In the genomic region with DNA sequence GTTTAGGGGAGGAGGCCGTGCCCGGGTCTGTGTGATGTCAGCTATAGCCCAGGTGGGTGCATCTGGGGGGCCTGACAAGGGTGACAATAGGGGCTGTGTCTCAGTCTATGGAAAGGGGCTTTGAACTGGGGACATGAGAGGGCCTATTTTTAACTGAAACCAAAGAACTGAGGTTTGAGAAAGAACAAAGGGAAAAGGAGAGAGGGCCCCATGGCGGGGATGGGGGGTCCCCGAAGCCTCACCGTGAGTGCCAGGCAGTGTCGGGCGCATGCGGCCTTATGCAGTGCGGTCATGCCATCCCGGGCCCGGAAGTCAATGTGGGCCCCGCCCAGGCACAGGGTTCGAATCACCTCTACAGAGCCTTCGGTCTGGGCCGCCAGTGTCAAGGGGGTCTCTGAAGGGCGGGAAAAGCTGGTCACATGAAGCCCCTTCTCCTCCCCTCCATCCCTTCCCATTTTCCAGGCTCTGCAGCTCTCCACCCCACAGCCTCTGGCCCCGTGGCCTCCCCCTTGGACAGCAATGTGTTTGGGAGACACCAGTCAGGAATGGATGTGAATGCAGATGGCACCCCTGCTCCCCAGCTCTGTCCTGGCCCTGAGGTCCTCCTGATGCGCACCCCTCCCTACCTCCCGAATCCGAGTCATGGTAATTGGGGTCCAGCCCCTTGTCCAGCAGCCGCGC, we compare ENCODE assay signal across 28 cellular contexts. TPM values are rescaled to one million over a fixed set of nuclear protein-coding genes. Genes with fewer than 3 reads are reported as not detected.
"Had no signal": no experiment of that assay in that cellular context is flagged by ENCODE, and none has a peak within 500 bp of the region (broad histone marks: within the 10 kb centered on the region; RNA-seq: fewer than 3 reads in every experiment).

No MANE protein-coding gene starts in this region.

- H3K27ac Mint-ChIP-seq: activated naive CD4-positive, alpha-beta T cell treated with anti-CD3 and anti-CD28 coated beads for 36 hours; activated T-cell treated with anti-CD3 and anti-CD28 coated beads, Interleukin-2, amount 50 U/mL, for 72 hours; dendritic cell treated with granulocyte-macrophage colony-stimulating factor and Interleukin-4, amounts not matched to agents 40 ng/mL and 50 ng/mL, for 4 days had no signal

- H3K36me3 ChIP-seq: left ventricle myocardium inferior, neutrophil, thyroid gland, upper lobe of right lung had no signal

- H3K27ac ChIP-seq: hepatocyte, left ventricle myocardium inferior, neutrophil, parathyroid adenoma, thyroid gland, upper lobe of right lung had no signal

- H3K9ac ChIP-seq: parathyroid adenoma had no signal

- H3K36me3 Mint-ChIP-seq: naive thymus-derived CD4-positive, alpha-beta T cell had no signal

- H3K9me3 ChIP-seq: left ventricle myocardium inferior, neutrophil, thyroid gland, upper lobe of right lung had no signal

- H3K4me1 ChIP-seq: parathyroid adenoma, upper lobe of right lung had no signal

- H3K4me3 ChIP-seq: hepatocyte, left ventricle myocardium inferior, thyroid gland, upper lobe of right lung had no signal

- H2AFZ ChIP-seq: hepatocyte, parathyroid adenoma had no signal

- H3K4me3 Mint-ChIP-seq: activated naive CD4-positive, alpha-beta T cell treated with anti-CD3 and anti-CD28 coated beads for 36 hours; brain; dendritic cell treated with granulocyte-macrophage colony-stimulating factor and Interleukin-4, amounts not matched to agents 40 ng/mL and 50 ng/mL, for 4 days; naive thymus-derived CD4-positive, alpha-beta T cell had no signal

- H3K4me2 ChIP-seq: hepatocyte had no signal

- H3K79me2 ChIP-seq: hepatocyte, parathyroid adenoma had no signal

- DNase-seq: activated effector memory CD4-positive, alpha-beta T cell treated with Interleukin-2 at 50 U/mL for 16 hours; activated naive CD4-positive, alpha-beta T cell treated with anti-CD3 and anti-CD28 coated beads for 36 hours; activated T-cell treated with anti-CD3 and anti-CD28 coated beads, Interleukin-2, amount 50 U/mL, for 72 hours; aorta; effector CD4-positive, alpha-beta T cell; glutamatergic neuron; left ventricle myocardium inferior; naive thymus-derived CD4-positive, alpha-beta T cell; right cardiac atrium; stimulated activated CD4-positive, alpha-beta T cell treated with anti-CD3 and anti-CD28 coated beads, Interleukin-4, amount 100 ng/mL, for 24 hours; stimulated activated naive CD4-positive, alpha-beta T cell treated with Interleukin-2 at 50 U/mL for 16 hours; substantia nigra; T-helper 1 cell; thyroid gland; upper lobe of right lung had no signal

- ATAC-seq: esophagus mucosa, right cardiac atrium, upper lobe of right lung had no signal

- H3K9me3 Mint-ChIP-seq: activated naive CD4-positive, alpha-beta T cell treated with anti-CD3 and anti-CD28 coated beads for 36 hours; activated T-cell treated with anti-CD3 and anti-CD28 coated beads, Interleukin-2, amount 50 U/mL, for 72 hours; dendritic cell treated with granulocyte-macrophage colony-stimulating factor and Interleukin-4, amounts not matched to agents 40 ng/mL and 50 ng/mL, for 4 days had no signal

RNA-seq across cellular contexts. Expression of a gene that starts 5.9 kb away (rescaled TPM):
- total RNA-seq: activated CD8-positive, alpha-beta memory T cell treated with anti-CD3 and anti-CD28 coated beads for 36 hours; activated naive CD4-positive, alpha-beta T cell treated with anti-CD3 and anti-CD28 coated beads for 36 hours; lung microvascular endothelial cell had no signal
- polyA plus RNA-seq: naive thymus-derived CD4-positive, alpha-beta T cell had no signal

RNA-seq across cellular contexts. Expression of a gene that starts 56.6 kb away (rescaled TPM):
- total RNA-seq: activated CD8-positive, alpha-beta memory T cell treated with anti-CD3 and anti-CD28 coated beads for 36 hours; activated naive CD4-positive, alpha-beta T cell treated with anti-CD3 and anti-CD28 coated beads for 36 hours; activated T-cell treated with anti-CD3 and anti-CD28 coated beads, Interleukin-2, amount 50 U/mL, for 72 hours; aorta; cardiac septum; endothelial cell of umbilical vein; esophagus mucosa; frontal cortex; hepatocyte; left ventricle myocardium inferior; lung microvascular endothelial cell; naive thymus-derived CD4-positive, alpha-beta T cell; pulmonary artery endothelial cell; right cardiac atrium; thyroid gland; upper lobe of right lung had no signal
- polyA plus RNA-seq: adipose tissue; aorta; endothelial cell of umbilical vein; hepatocyte; naive thymus-derived CD4-positive, alpha-beta T cell; right cardiac atrium had no signal
